Comparison of ENCODE assay signal across 9 cellular contexts in genomic region chr9:97938081-97938644, GRCh38. TPM values are rescaled to one million over a fixed set of nuclear protein-coding genes. Genes with fewer than 3 reads are reported as not detected.
DNase-seq lines count a peak whose midpoint lies in the region; ATAC-seq and TF ChIP-seq lines count a peak whose summit lies in the region.
"Had no signal": no experiment of that assay in that cellular context is flagged by ENCODE, and none has a peak within 500 bp of the region (broad histone marks: within the 10 kb centered on the region; RNA-seq: fewer than 3 reads in every experiment).

TSS of gene HEMGN (minus strand) at chr9:97938172. CDS start at chr9:97938136, 36 bp downstream.

- intact Hi-C loops in testis (cut with DNase I; ENCODE audit: low total_unique reads): no loop called here
- intact Hi-C loops in lower lobe of right lung (cut with DNase I): no loop called here

- H3K27ac ChIP-seq in testis (no peak within 1 kb of the TSS), lower lobe of right lung (no peak within 1 kb of the TSS)

- 76 to 78% methylated on average over 3 of the region's 3 CpGs for WGBS in testis, 2 donors

- ATAC-seq in HG03571 (IDR thresholded peaks at IDR 0.05; ENCODE audit: unreplicated experiment) (no peak), lower lobe of right lung (no peak), HG02970 (IDR thresholded peaks at IDR 0.05; ENCODE audit: low FRiP score, unreplicated experiment) (no peak)

- H3K36me3 ChIP-seq in testis (ENCODE audit: low read depth, missing control alignments) (no peaks in the 10 kb centered on the region), lower lobe of right lung (no peaks in the 10 kb centered on the region)

- H3K4me1 ChIP-seq in testis (no peaks in the 10 kb centered on the region), lower lobe of right lung (no peaks in the 10 kb centered on the region)

- no peak within 1 kb of the TSS for H3K4me3 ChIP-seq in testis
- no peak within 1 kb of the TSS for H3K4me3 ChIP-seq in lower lobe of right lung

- TF ChIP-seq POLR2A in testis (IDR thresholded peaks at IDR 0.05): no peak

- H3K27me3 ChIP-seq in testis (no peaks in the 10 kb centered on the region), lower lobe of right lung (ENCODE audit: low read depth) (peaks cover 5% of the 10 kb centered on the region)

- TF ChIP-seq CTCF in testis (IDR thresholded peaks at IDR 0.05) (no peak), lower lobe of right lung (IDR thresholded peaks at IDR 0.05) (no peak)

- DNase-seq in activated naive CD4-positive, alpha-beta T cell treated with Interleukin-2 at 50 U/mL for 16 hours: peak; percentile 12
- DNase-seq in activated naive CD4-positive, alpha-beta T cell (lab: John Stamatoyannopoulos, UW): no peak
- DNase-seq in Kasumi-1 (lab: John Stamatoyannopoulos, UW) (peak; percentile 26 to 27), testis (no peak), lower lobe of right lung (no peak)
- peak; percentile 9 for DNase-seq in activated effector memory CD4-positive, alpha-beta T cell treated with Interleukin-2 at 50 U/mL for 16 hours
- DNase-seq: NCI-H1417 treated with DMSO at 0.1 percent for 48 hours had no signal

- H3K9me3 ChIP-seq in testis (no peaks in the 10 kb centered on the region), lower lobe of right lung (no peaks in the 10 kb centered on the region)

RNA-seq across cellular contexts. Expression of gene HEMGN, which starts in this region (rescaled TPM):
- total RNA-seq in testis: 10 to 100 TPM; 11.8 to 43.5 TPM
- polyA plus RNA-seq in testis (ENCODE audit: insufficient read depth, low read depth, low replicate concordance): 22.2 TPM
- total RNA-seq in lower lobe of right lung: 0.56 TPM

Comparison
In these comparisons a context has a peak if more than half of its experiments do, and no peak if none do; other contexts are left out.
1. DNase-seq: peak in activated naive CD4-positive, alpha-beta T cell treated with Interleukin-2 at 50 U/mL for 16 hours (single experiment), Kasumi-1 (2 of 2) and activated effector memory CD4-positive, alpha-beta T cell treated with Interleukin-2 at 50 U/mL for 16 hours (single experiment); none in activated naive CD4-positive, alpha-beta T cell (0 of 4), testis (single experiment) and lower lobe of right lung (single experiment).